In the genomic region with DNA sequence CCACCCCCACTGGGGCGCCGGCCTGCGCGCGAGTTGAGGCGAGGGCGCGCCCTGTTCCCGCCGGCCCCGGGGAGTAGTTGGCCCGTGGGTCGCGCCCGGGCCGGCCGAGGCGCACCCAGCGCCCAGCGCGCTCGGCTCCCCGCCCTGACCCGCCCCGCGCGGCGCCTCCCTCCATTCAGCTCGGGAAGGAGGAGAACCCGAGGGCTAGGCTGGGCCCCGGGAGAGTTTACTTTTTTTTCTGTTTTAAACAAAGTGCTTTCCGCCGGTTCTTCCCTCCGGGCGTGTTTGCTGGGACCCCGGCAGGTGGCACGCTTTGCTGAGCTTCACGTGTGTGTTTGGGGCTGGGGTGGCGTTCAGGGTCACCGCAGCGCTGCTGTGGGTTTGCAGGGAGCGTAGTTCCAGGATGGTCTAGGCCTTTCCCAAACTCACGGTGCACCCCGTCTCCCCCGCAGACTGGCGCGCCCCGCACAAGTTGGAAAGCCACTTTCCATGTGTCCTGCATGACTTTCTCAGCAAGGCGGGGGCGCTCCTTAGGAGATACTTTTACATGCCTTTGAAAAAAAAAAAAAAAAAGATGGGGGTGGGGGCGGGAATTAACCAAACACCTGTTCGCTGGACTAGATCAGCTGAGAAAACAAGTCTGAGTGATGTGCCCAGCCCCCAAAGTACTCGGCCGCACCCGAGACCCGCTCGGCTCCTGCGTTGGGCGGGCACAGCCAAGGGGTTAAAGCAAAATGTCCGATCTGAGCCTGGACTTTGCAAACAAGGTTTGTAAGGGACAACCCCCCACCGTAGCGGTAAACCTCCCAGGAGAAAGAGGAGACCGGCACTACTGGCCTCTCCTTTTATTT, we compare ENCODE assay signal across 8 cellular contexts.
DNase-seq lines count a peak whose midpoint lies in the region; ATAC-seq lines count a peak whose summit lies in the region.

No MANE protein-coding gene starts in this region.

- peak overlapping the region; percentile 25 to 51 for H3K27ac Mint-ChIP-seq in effector memory CD8-positive, alpha-beta T cell

- H3K27me3 Mint-ChIP-seq in effector memory CD8-positive, alpha-beta T cell = peaks cover 8 to 14% of the 10 kb centered on the region in 2 donors

- peak overlapping the region; percentile 85 to 89 for H3K4me3 Mint-ChIP-seq in effector memory CD8-positive, alpha-beta T cell

- no peaks in the 10 kb centered on the region for H3K9me3 Mint-ChIP-seq in effector memory CD8-positive, alpha-beta T cell

- no peaks in the 10 kb centered on the region for H3K36me3 Mint-ChIP-seq in effector memory CD8-positive, alpha-beta T cell (ENCODE audit: insufficient read depth)

- peak; percentile 78 for DNase-seq in GM03348 (ENCODE audit: low spot score)
- DNase-seq in NCI-H1105 treated with DMSO at 0.1 percent for 48 hours (lab: John Stamatoyannopoulos, UW) = peak; percentile 63
- peak; percentile 82 for DNase-seq in activated CD8-positive, alpha-beta memory T cell treated with anti-CD3 and anti-CD28 coated beads for 24 hours
- DNase-seq in effector memory CD8-positive, alpha-beta T cell = peak; percentile 17 to 38 (median 29)
- DNase-seq in midbrain (lab: John Stamatoyannopoulos, UW) = peak; percentile 43
- DNase-seq in stimulated activated naive CD4-positive, alpha-beta T cell treated with Interleukin-2 at 50 U/mL for 16 hours (lab: John Stamatoyannopoulos, UW) = peak; percentile 57

- ATAC-seq in effector memory CD8-positive, alpha-beta T cell (replicated peaks) = peak; percentile 25
- no peak for ATAC-seq in GM21360 (IDR thresholded peaks at IDR 0.05; ENCODE audit: unreplicated experiment)
- no peak for ATAC-seq in HG02763 (IDR thresholded peaks at IDR 0.05; ENCODE audit: unreplicated experiment)

- peaks cover 44 to 47% of the 10 kb centered on the region in 2 donors for H3K4me1 Mint-ChIP-seq in effector memory CD8-positive, alpha-beta T cell (ENCODE audit: low read depth in 2 of 2)

Comparison
In these comparisons a context has a peak if more than half of its experiments do, and no peak if none do; other contexts are left out.
1. DNase-seq: peak in every context shown above with its lines; median percentile 82 in activated CD8-positive, alpha-beta memory T cell treated with anti-CD3 and anti-CD28 coated beads for 24 hours; 78 in GM03348; 63 in NCI-H1105 treated with DMSO at 0.1 percent for 48 hours; 57 in stimulated activated naive CD4-positive, alpha-beta T cell treated with Interleukin-2 at 50 U/mL for 16 hours; 43 in midbrain; 29 in effector memory CD8-positive, alpha-beta T cell.